In the genomic region with DNA sequence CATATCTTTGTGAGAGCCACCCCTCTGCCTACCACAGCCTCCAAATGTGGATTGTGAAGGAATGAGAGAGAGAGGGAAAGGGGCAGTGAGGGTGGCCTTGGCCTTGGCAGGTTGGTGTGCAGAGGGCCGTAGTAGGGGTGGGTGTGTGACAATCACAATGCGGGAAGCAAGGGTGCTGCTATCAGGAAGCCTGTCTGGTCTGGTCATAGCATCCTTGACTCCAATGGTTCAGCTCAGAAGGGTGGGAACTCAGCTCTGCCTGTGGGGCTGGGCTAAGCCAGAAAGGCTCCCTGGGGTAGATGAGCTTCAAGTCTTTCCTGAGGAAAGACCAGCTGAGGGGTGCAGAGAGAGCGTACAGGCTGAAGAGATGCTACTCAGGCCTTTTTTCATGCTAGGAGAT, we compare ENCODE assay signal across 28 cellular contexts.
"Had no signal": no experiment of that assay in that cellular context is flagged by ENCODE, and none has a peak within 500 bp of the region (broad histone marks: within the 10 kb centered on the region; RNA-seq: fewer than 3 reads in every experiment).

No MANE protein-coding gene starts in this region.

- H3K9me3 ChIP-seq: body of pancreas had no signal

- DNase-seq: activated B cell treated with CpG ODN at 0.5 μM for 24 hours; activated CD4-positive, alpha-beta memory T cell treated with anti-CD3 and anti-CD28 coated beads, Interleukin-2, amount 10 ng/mL, durations not matched to agents 7 days and 5 days; activated CD4-positive, alpha-beta T cell treated with anti-CD3 and anti-CD28 coated beads for 36 hours; activated CD4-positive, alpha-beta T cell treated with anti-CD3 and anti-CD28 coated beads, Interleukin-2, amount 10 ng/mL, durations not matched to agents 7 days and 5 days; activated CD4-positive, alpha-beta T cell treated with anti-CD3 and anti-CD28 coated beads, Interleukin-2, amount 50 U/mL, for 4 hours; activated effector memory CD4-positive, alpha-beta T cell treated with Interleukin-2 at 50 U/mL for 16 hours; activated gamma-delta T cell treated with Interleukin-2 at 50 U/mL for 16 hours; activated naive CD4-positive, alpha-beta T cell treated with anti-CD3 and anti-CD28 coated beads, Interleukin-2, amount 50 U/mL, for 16 hours; activated naive CD4-positive, alpha-beta T cell treated with Interleukin-2 at 50 U/mL for 16 hours; activated T-cell treated with anti-CD3 and anti-CD28 coated beads, Interleukin-2, amount 50 U/mL, for 4 hours; amniotic stem cell; anterior cingulate cortex; body of pancreas; caudate nucleus; cortex of kidney; dermis blood vessel endothelial cell; effector CD4-positive, alpha-beta T cell; foreskin fibroblast; head of caudate nucleus; T-helper 1 cell; T-helper 17 cell; T1000; WERI-Rb-1 had no signal

- H3K4me1 ChIP-seq: body of pancreas had no signal

- H3K4me3 Mint-ChIP-seq: activated B cell treated with CpG ODN at 0.5 μM for 24 hours; activated CD4-positive, alpha-beta memory T cell treated with anti-CD3 and anti-CD28 coated beads, Interleukin-2, amount 10 ng/mL, durations not matched to agents 7 days and 5 days; activated CD4-positive, alpha-beta T cell treated with anti-CD3 and anti-CD28 coated beads for 36 hours; activated CD4-positive, alpha-beta T cell treated with anti-CD3 and anti-CD28 coated beads, Interleukin-2, amount 10 ng/mL, durations not matched to agents 7 days and 5 days; activated naive CD8-positive, alpha-beta T cell; activated T-cell treated with anti-CD3 and anti-CD28 coated beads, Interleukin-2, amount 50 U/mL, for 4 hours; activated T-helper 17 cell treated with anti-CD3 and anti-CD28 coated beads, Interleukin-2, amount 50 U/mL, for 72 hours; T-helper 17 cell; T-helper 2 cell treated with Interferon-gamma antibody and Interleukin-4, amounts not matched to agents 5 μg/mL and 100 μg/mL, for 36 hours had no signal

- H3K4me1 Mint-ChIP-seq: activated B cell treated with CpG ODN at 0.5 μM for 24 hours; activated CD4-positive, alpha-beta memory T cell treated with anti-CD3 and anti-CD28 coated beads, Interleukin-2, amount 10 ng/mL, durations not matched to agents 7 days and 5 days; activated CD4-positive, alpha-beta T cell treated with anti-CD3 and anti-CD28 coated beads for 36 hours; activated CD4-positive, alpha-beta T cell treated with anti-CD3 and anti-CD28 coated beads, Interleukin-2, amount 10 ng/mL, durations not matched to agents 7 days and 5 days; activated T-helper 17 cell treated with anti-CD3 and anti-CD28 coated beads, Interleukin-2, amount 50 U/mL, for 72 hours; T-helper 17 cell had no signal

- H3K4me3 ChIP-seq: body of pancreas had no signal

- ATAC-seq: activated CD4-positive, alpha-beta T cell treated with anti-CD3 and anti-CD28 coated beads for 36 hours; activated CD4-positive, CD25-positive, alpha-beta regulatory T cell treated with anti-CD3 and anti-CD28 coated beads, Interleukin-2, amount 50 U/mL, for 24 hours; activated T-cell treated with anti-CD3 and anti-CD28 coated beads, Interleukin-2, amount 50 U/mL, for 4 hours; activated T-helper 17 cell treated with anti-CD3 and anti-CD28 coated beads, Interleukin-2, amount 50 U/mL, for 72 hours; body of pancreas; T-helper 17 cell had no signal

- H3K9me3 Mint-ChIP-seq: activated B cell treated with CpG ODN at 0.5 μM for 24 hours; activated CD4-positive, alpha-beta memory T cell treated with anti-CD3 and anti-CD28 coated beads, Interleukin-2, amount 10 ng/mL, durations not matched to agents 7 days and 5 days; activated CD4-positive, alpha-beta T cell treated with anti-CD3 and anti-CD28 coated beads, Interleukin-2, amount 10 ng/mL, durations not matched to agents 7 days and 5 days; activated T-cell treated with anti-CD3 and anti-CD28 coated beads, Interleukin-2, amount 50 U/mL, for 4 hours; activated T-helper 17 cell treated with anti-CD3 and anti-CD28 coated beads, Interleukin-2, amount 50 U/mL, for 72 hours; T-helper 2 cell treated with Interferon-gamma antibody and Interleukin-4, amounts not matched to agents 5 μg/mL and 100 μg/mL, for 36 hours had no signal

- H3K27me3 ChIP-seq: body of pancreas had no signal

- H3K36me3 ChIP-seq: WERI-Rb-1 had no signal

- H3K27ac ChIP-seq: body of pancreas, epithelial cell of prostate, WERI-Rb-1 had no signal

- H3K27ac Mint-ChIP-seq: activated B cell treated with CpG ODN at 0.5 μM for 24 hours; activated CD4-positive, alpha-beta memory T cell treated with anti-CD3 and anti-CD28 coated beads, Interleukin-2, amount 10 ng/mL, durations not matched to agents 7 days and 5 days; activated CD4-positive, alpha-beta T cell treated with anti-CD3 and anti-CD28 coated beads for 36 hours; activated CD4-positive, alpha-beta T cell treated with anti-CD3 and anti-CD28 coated beads, Interleukin-2, amount 10 ng/mL, durations not matched to agents 7 days and 5 days; activated naive CD8-positive, alpha-beta T cell; activated T-helper 17 cell treated with anti-CD3 and anti-CD28 coated beads, Interleukin-2, amount 50 U/mL, for 72 hours; T-helper 17 cell; T-helper 2 cell treated with Interferon-gamma antibody and Interleukin-4, amounts not matched to agents 5 μg/mL and 100 μg/mL, for 36 hours had no signal
